Comparison of ENCODE assay signal across 8 cellular contexts in the genomic region with DNA sequence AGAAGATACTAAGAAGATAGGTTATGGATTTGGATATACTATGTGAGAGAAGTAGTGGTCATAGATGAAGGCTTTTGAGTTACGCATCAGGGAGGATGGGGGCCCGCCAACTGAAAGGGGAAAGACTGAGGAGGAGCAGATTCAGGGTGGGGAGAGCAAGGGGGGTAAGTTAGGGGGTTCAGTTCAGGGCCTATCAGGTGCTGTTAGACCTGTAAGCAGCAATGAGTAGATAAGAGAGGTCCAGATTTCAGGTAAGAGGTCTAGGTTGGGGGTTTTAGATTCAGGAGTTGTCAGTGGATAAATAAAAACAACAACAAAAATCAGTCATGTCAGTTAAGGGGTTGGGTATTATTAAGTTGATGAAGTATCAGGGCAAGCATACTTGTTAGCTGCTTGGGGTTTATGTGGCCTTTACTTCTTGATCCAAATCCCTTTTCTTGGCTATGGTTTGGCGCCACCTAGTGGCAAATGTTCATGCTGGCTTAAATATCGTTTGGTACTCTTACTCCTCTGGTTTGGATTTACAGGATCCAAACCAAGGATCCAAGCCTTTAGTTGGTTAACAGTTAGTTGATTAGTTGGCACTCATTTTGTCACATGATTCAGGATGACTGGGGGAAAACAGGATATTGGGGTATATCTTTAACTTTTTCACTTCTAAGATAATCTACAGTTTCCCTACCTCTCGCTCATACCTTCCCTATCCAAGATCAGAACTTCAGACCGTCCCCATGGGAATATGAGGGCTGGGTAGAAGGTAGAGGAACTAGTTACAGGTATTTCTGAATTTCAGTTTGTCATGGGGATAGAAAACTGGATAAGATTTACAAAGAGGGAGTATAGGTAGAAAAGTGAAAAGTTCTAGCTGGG.
DNase-seq lines count a peak whose midpoint lies in the region; ATAC-seq and TF ChIP-seq lines count a peak whose summit lies in the region.

No MANE protein-coding gene starts in this region.

- intact Hi-C loops in ovary (cut with DNase I) (loop anchor here (5.0 to 10.0 kb wide), 5 partner anchors 65 to 158 kb away; a partner anchor contains a TSS), tibial artery (cut with DNase I; ENCODE audit: low total_unique reads) (loop anchor here (2.0 to 5.0 kb wide), 2 partner anchors 154 to 375 kb away; no protein-coding TSS in a partner anchor)

- no peaks in the 10 kb centered on the region for H3K9me3 ChIP-seq in ovary
- no peaks in the 10 kb centered on the region for H3K9me3 ChIP-seq in tibial artery

- no peak for TF ChIP-seq EP300 in ovary (IDR thresholded peaks at IDR 0.05)

- no peak overlapping the region for H3K4me3 ChIP-seq in ovary
- no peak overlapping the region for H3K4me3 ChIP-seq in tibial artery

- DNase-seq in GM04504 (ENCODE audit: low read depth): peak; percentile 61
- peak; percentile 75 for DNase-seq in NAMALWA (ENCODE audit: low spot score)
- DNase-seq in SK-N-DZ (ENCODE audit: low spot score): peak; percentile 74
- peak; percentile 42 to 76 (median 60) for DNase-seq in activated naive CD4-positive, alpha-beta T cell (lab: John Stamatoyannopoulos, UW)
- peak; percentile 45 for DNase-seq in germinal center (ENCODE audit: low spot score)
- DNase-seq in ovary: peak; percentile 82 to 92 (median 83)
- DNase-seq in tibial artery: peak; percentile 85 to 92

- no peak for TF ChIP-seq POLR2A in ovary (IDR thresholded peaks at IDR 0.05)

- no peaks in the 10 kb centered on the region for H3K4me1 ChIP-seq in ovary (ENCODE audit: insufficient read depth)
- no peaks in the 10 kb centered on the region for H3K4me1 ChIP-seq in tibial artery

- H3K36me3 ChIP-seq in ovary (no peaks in the 10 kb centered on the region), tibial artery (peaks cover 7 to 30% (median 22%) of the 10 kb centered on the region in 3 donors)

- 60 to 61% (median 61%) methylated on average over 6 of the region's 6 CpGs for WGBS in ovary, 3 donors

- no peaks in the 10 kb centered on the region for H3K27me3 ChIP-seq in ovary
- no peaks in the 10 kb centered on the region for H3K27me3 ChIP-seq in tibial artery

- ATAC-seq in GM21825 (IDR thresholded peaks at IDR 0.05; ENCODE audit: unreplicated experiment): no peak

- peak; percentile 76 to 84 (median 83) for TF ChIP-seq CTCF in ovary (IDR thresholded peaks at IDR 0.05)
- TF ChIP-seq CTCF in tibial artery (IDR thresholded peaks at IDR 0.05): peak; percentile 80 to 94

- H3K27ac ChIP-seq in ovary: no peak overlapping the region
- no peak overlapping the region for H3K27ac ChIP-seq in tibial artery
